30 cellular contexts compared by ENCODE assay signal in the genomic region with DNA sequence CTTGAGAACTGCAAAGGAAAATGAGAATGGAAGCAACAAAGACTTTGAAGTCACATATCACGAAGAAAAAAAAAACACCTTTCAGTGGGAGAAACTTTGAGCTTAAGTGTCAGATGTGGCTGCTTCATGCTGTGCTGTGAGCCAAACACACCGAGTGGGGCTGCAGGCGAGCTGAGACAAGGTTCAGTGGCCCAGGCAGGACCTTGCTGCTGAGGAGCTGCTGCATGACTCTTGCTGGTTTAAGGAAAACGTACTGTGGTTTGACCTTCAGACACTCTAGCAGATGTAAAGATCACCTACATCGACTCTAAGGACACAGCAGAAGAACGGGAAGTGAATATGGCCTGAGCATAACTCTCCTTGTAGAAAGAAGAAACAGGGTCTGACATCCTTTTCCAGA.
"Had no signal": no experiment of that assay in that cellular context is flagged by ENCODE, and none has a peak within 500 bp of the region (broad histone marks: within the 10 kb centered on the region; RNA-seq: fewer than 3 reads in every experiment).

No MANE protein-coding gene starts in this region.

- H3K27ac ChIP-seq: brain microvascular endothelial cell, KMS-11, SJSA1, WERI-Rb-1 had no signal

- H3K4me3 ChIP-seq: SJSA1 had no signal

- H3K36me3 ChIP-seq: brain microvascular endothelial cell, SJSA1, WERI-Rb-1 had no signal

- ATAC-seq: Panc1, T-cell had no signal

- H3K36me3 Mint-ChIP-seq: activated CD4-positive, alpha-beta memory T cell treated with anti-CD3 and anti-CD28 coated beads for 36 hours; T-cell had no signal

- H3K4me1 ChIP-seq: SJSA1 had no signal

- H3K27me3 ChIP-seq: brain microvascular endothelial cell, SJSA1 had no signal

- H3K4me3 Mint-ChIP-seq: activated CD4-positive, alpha-beta memory T cell treated with anti-CD3 and anti-CD28 coated beads for 36 hours; activated CD4-positive, alpha-beta T cell treated with anti-CD3 and anti-CD28 coated beads, Interleukin-2, amount 10 ng/mL, durations not matched to agents 7 days and 5 days; activated T-cell treated with anti-CD3 and anti-CD28 coated beads, Interleukin-2, amount 50 U/mL, for 72 hours; T-cell had no signal

- H3K4me2 ChIP-seq: KMS-11, SK-N-SH had no signal

- H3K4me1 Mint-ChIP-seq: activated CD4-positive, alpha-beta T cell treated with anti-CD3 and anti-CD28 coated beads, Interleukin-2, amount 10 ng/mL, durations not matched to agents 7 days and 5 days had no signal

- H3K27ac Mint-ChIP-seq: activated CD4-positive, alpha-beta memory T cell treated with anti-CD3 and anti-CD28 coated beads for 36 hours; activated CD4-positive, alpha-beta T cell treated with anti-CD3 and anti-CD28 coated beads, Interleukin-2, amount 10 ng/mL, durations not matched to agents 7 days and 5 days; activated T-cell treated with anti-CD3 and anti-CD28 coated beads, Interleukin-2, amount 50 U/mL, for 72 hours; activated T-helper 2 cell treated with anti-CD3 and anti-CD28 coated beads, Interferon-gamma antibody, Interleukin-2, Interleukin-4, amounts not matched to agents 10 μg/mL and 5 μg/mL and 100 μg/mL, durations not matched to agents 14 hours and 24 hours and 36 hours had no signal

- DNase-seq: activated CD4-positive, alpha-beta memory T cell treated with anti-CD3 and anti-CD28 coated beads for 36 hours; activated CD4-positive, alpha-beta T cell treated with anti-CD3 and anti-CD28 coated beads, Interleukin-2, amount 10 ng/mL, durations not matched to agents 7 days and 5 days; activated gamma-delta T cell; activated naive CD4-positive, alpha-beta T cell treated with anti-CD3 and anti-CD28 coated beads, Interleukin-2, amount 50 U/mL, for 16 hours; activated T-cell treated with anti-CD3 and anti-CD28 coated beads, Interleukin-2, amount 50 U/mL, for 1 hour; activated T-cell treated with anti-CD3 and anti-CD28 coated beads, Interleukin-2, amount 50 U/mL, for 72 hours; amniotic stem cell; aorta; brain microvascular endothelial cell; central memory CD4-positive, alpha-beta T cell; MM.1S; NCI-H1105; NCI-H1417 treated with DMSO at 0.1 percent for 48 hours; NCI-H187 treated with DMSO at 0.1 percent for 48 hours; NCI-H2081; NCI-H2171 treated with DMSO at 0.1 percent for 48 hours; NCI-H2227 treated with DMSO at 0.1 percent for 48 hours; NCI-H446; NCI-H524; NCI-H69; SHP77 treated with DMSO at 0.1 percent for 48 hours; SK-N-SH; T-cell; T-helper 2 cell; T1000; WERI-Rb-1 had no signal

- H3K9me2 ChIP-seq: SK-N-SH had no signal
